ENCODE assay signal across 9 cellular contexts in the genomic region with DNA sequence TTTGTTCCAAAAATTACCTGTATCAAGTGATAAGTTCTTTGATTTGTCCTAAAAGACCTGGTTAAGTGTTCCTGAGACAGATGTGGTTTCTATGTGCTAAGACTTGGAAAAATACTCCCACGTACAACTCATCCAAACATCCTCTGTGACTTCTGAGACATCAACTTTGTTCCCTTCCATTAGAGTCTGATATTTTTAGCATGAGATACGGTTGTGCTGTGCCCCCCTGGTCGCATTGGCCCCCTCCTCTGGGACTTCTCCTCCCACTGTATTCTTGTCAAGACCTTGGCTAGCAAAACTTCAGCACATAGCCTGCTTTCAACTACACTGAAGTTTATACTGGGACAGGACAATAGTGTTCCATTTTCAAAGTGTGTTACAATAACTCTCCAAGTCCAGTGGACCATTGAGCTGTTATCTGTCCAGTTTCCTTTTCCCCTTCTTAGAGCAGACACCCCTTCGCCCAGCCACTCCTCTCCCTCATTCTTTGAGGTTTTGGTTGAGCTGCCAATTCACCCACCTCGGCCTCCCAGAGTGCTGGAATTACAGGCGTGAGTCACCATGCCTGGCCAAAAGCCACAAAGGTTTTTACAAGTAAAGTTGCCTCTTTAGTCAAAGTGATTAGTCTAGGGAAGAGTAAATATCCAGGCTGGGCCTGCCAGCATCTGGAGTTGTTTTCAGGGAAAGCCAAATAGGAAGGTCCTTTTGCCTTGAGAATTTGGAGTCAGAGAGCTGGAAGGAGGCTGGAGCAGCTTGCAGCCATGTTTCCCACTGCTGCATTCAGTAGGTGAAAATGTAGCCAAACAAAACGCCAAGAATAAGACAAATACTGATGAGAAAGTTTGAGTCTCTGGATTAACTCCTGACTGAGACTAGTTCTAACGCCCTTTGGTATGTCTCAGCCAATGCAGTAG. TPM values are rescaled to one million over a fixed set of nuclear protein-coding genes. Genes with fewer than 3 reads are reported as not detected.
DNase-seq lines count a peak whose midpoint lies in the region; ATAC-seq and TF ChIP-seq lines count a peak whose summit lies in the region.
"Had no signal": no experiment of that assay in that cellular context is flagged by ENCODE, and none has a peak within 500 bp of the region (broad histone marks: within the 10 kb centered on the region; RNA-seq: fewer than 3 reads in every experiment).

No MANE protein-coding gene starts in this region.

- no peaks in the 10 kb centered on the region for H3K27me3 ChIP-seq in subcutaneous abdominal adipose tissue (ENCODE audit: control insufficient read depth in 5 of 5, insufficient read depth in 4 of 5, low read length in 5 of 5)
- no peaks in the 10 kb centered on the region for H3K27me3 ChIP-seq in CD8-positive, alpha-beta T cell (ENCODE audit: insufficient read depth, low read length)

- no peaks in the 10 kb centered on the region for H3K9me3 ChIP-seq in subcutaneous abdominal adipose tissue (ENCODE audit: control insufficient read depth in 5 of 5, low read length in 5 of 5)
- H3K9me3 ChIP-seq in CD8-positive, alpha-beta T cell (ENCODE audit: low read length) = no peaks in the 10 kb centered on the region

- H3K4me1 Mint-ChIP-seq in CD8-positive, alpha-beta T cell (ENCODE audit: low read depth) = no peaks in the 10 kb centered on the region

- no peak overlapping the region for H3K9ac ChIP-seq in subcutaneous abdominal adipose tissue (ENCODE audit: low read length in 5 of 5)

- peak; percentile 99 for DNase-seq in ACHN
- peak; percentile 75 for DNase-seq in HPDE6-E6E7 (ENCODE audit: extremely low spot score)
- DNase-seq in amniotic epithelial cell (ENCODE audit: low read depth) = peak; percentile 98
- peak; percentile 98 for DNase-seq in islet precursor cell
- DNase-seq in CD8-positive, alpha-beta T cell = no peak
- no peak for DNase-seq in activated T-cell treated with anti-CD3 and anti-CD28 coated beads, Interleukin-2, amount 50 U/mL, for 1 hour

- H3K27ac Mint-ChIP-seq in CD8-positive, alpha-beta T cell = no peak overlapping the region
- H3K27ac Mint-ChIP-seq: activated naive CD8-positive, alpha-beta T cell had no signal

- ATAC-seq in CD8-positive, alpha-beta T cell = no peak
- ATAC-seq in activated CD4-positive, CD25-positive, alpha-beta regulatory T cell treated with anti-CD3 and anti-CD28 coated beads, Interleukin-2, amount 50 U/mL, for 24 hours = no peak

- no peak for TF ChIP-seq CTCF in CD8-positive, alpha-beta T cell (IDR thresholded peaks at IDR 0.05)

- CTCF ChIA-PET in CD8-positive, alpha-beta T cell (lab: Charles Lee) = no interaction called here

- no peaks in the 10 kb centered on the region for H3K9me3 Mint-ChIP-seq in CD8-positive, alpha-beta T cell

- in situ Hi-C loops in ACHN (cut with HindIII; ENCODE audit: low pct_ligation_motif_present, low pct_unique_long_range_greater_than_20kb, low sequenced_read_pairs) = no loop called here

- H3K4me1 ChIP-seq in subcutaneous abdominal adipose tissue (ENCODE audit: control insufficient read depth in 5 of 5, insufficient read depth in 5 of 5, low read length in 5 of 5) = peaks cover 0 to 7% (median 2%) of the 10 kb centered on the region in 5 donors
- H3K4me1 ChIP-seq in CD8-positive, alpha-beta T cell (ENCODE audit: insufficient read depth, low read length) = no peaks in the 10 kb centered on the region

- H3K4me3 ChIP-seq in subcutaneous abdominal adipose tissue (ENCODE audit: low read depth in 1 of 5, low read length in 5 of 5) = no peak overlapping the region
- H3K4me3 ChIP-seq in CD8-positive, alpha-beta T cell (ENCODE audit: low read depth, low read length) = no peak overlapping the region

- no peaks in the 10 kb centered on the region for H3K36me3 Mint-ChIP-seq in CD8-positive, alpha-beta T cell
- H3K36me3 Mint-ChIP-seq: activated naive CD8-positive, alpha-beta T cell had no signal

- peak overlapping the region; percentile 69 for H3K27ac ChIP-seq in subcutaneous abdominal adipose tissue (ENCODE audit: low read depth, low read length)
- no peak overlapping the region for H3K27ac ChIP-seq in CD8-positive, alpha-beta T cell (ENCODE audit: low read depth, low read length)

- intact Hi-C loops in CD8-positive, alpha-beta T cell (cut with DNase I, micrococcal nuclease) = no loop called here

- H3K27me3 Mint-ChIP-seq in CD8-positive, alpha-beta T cell (ENCODE audit: low read depth) = peaks cover 3% of the 10 kb centered on the region
- H3K27me3 Mint-ChIP-seq: activated naive CD8-positive, alpha-beta T cell had no signal

- no peak overlapping the region for H3K4me3 Mint-ChIP-seq in CD8-positive, alpha-beta T cell
- H3K4me3 Mint-ChIP-seq: activated naive CD8-positive, alpha-beta T cell had no signal

- H3K36me3 ChIP-seq in subcutaneous abdominal adipose tissue (ENCODE audit: control insufficient read depth in 5 of 5, insufficient read depth in 5 of 5, low read length in 5 of 5) = peaks cover 8 to 18% (median 12%) of the 10 kb centered on the region in 5 donors
- no peaks in the 10 kb centered on the region for H3K36me3 ChIP-seq in CD8-positive, alpha-beta T cell (ENCODE audit: insufficient read depth, low read length)

- POLR2A ChIA-PET in CD8-positive, alpha-beta T cell (lab: Charles Lee) = no interaction called here

RNA-seq across cellular contexts. Expression of a gene that starts 17.8 kb away (rescaled TPM):
- 1 to 10 TPM; 1.4 to 1.6 TPM for total RNA-seq in CD8-positive, alpha-beta T cell

Comparison
In these comparisons a context has a peak if more than half of its experiments do, and no peak if none do; other contexts are left out.
1. DNase-seq: peak in ACHN (single experiment), HPDE6-E6E7 (single experiment), amniotic epithelial cell (single experiment) and islet precursor cell (single experiment); none in CD8-positive, alpha-beta T cell (0 of 7) and activated T-cell treated with anti-CD3 and anti-CD28 coated beads, Interleukin-2, amount 50 U/mL, for 1 hour (single experiment).